ENCODE assay signal across 1 cellular context in the genomic region with DNA sequence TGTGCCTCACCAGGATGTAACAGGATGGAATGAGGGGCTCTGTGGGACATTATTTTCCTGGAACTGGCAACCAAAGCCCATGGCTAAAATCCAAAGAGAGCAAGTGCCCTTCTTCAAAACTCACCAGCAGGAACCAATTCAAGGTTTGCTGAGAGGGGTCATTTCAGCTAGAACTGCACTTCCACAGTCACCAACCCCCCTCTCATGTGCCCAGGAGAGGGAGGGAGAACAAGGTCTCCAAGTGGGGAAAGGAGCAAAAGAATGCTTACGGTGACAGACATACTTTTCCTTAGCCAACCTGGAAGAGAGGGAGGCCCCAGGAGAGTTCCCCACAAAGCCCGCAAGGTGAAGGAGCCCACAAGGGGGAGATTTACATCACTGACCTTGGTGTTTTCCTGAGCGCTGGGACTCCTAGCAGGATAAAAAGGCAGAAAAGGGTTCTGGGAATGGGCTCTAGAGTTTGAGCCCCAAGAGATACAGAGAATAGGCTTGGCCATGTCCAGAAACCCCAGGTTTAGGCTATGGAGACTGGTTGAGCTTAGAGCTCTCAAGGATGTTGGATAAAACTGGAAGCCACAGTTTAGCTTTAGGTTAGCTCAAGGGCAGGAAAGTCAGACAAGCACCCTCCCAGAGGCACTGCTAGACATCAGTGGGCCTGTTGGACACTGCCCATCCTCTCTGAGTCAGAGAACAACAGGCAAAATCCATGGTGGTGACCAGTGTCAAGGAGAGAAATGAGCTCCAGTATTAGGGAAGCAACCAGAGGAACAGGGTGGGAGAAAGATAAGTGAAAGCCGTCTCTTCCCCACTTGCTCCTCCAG.
TF ChIP-seq lines count a peak whose summit lies in the region.

No MANE protein-coding gene starts in this region.

TF ChIP-seq in WTC11, 78 proteins besides CTCF, POLR2A, EP300 and RAD21 (continued from another document):
- TF ChIP-seq, protein P1, sequence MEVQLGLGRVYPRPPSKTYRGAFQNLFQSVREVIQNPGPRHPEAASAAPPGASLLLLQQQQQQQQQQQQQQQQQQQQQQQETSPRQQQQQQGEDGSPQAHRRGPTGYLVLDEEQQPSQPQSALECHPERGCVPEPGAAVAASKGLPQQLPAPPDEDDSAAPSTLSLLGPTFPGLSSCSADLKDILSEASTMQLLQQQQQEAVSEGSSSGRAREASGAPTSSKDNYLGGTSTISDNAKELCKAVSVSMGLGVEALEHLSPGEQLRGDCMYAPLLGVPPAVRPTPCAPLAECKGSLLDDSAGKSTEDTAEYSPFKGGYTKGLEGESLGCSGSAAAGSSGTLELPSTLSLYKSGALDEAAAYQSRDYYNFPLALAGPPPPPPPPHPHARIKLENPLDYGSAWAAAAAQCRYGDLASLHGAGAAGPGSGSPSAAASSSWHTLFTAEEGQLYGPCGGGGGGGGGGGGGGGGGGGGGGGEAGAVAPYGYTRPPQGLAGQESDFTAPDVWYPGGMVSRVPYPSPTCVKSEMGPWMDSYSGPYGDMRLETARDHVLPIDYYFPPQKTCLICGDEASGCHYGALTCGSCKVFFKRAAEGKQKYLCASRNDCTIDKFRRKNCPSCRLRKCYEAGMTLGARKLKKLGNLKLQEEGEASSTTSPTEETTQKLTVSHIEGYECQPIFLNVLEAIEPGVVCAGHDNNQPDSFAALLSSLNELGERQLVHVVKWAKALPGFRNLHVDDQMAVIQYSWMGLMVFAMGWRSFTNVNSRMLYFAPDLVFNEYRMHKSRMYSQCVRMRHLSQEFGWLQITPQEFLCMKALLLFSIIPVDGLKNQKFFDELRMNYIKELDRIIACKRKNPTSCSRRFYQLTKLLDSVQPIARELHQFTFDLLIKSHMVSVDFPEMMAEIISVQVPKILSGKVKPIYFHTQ (CRISPR knock-in tag; IDR thresholded peaks at IDR 0.05) = no peak
- no peak for TF ChIP-seq ZNF425 (CRISPR knock-in tag; conservative IDR thresholded peaks at IDR 0.05)
- TF ChIP-seq, protein P2, sequence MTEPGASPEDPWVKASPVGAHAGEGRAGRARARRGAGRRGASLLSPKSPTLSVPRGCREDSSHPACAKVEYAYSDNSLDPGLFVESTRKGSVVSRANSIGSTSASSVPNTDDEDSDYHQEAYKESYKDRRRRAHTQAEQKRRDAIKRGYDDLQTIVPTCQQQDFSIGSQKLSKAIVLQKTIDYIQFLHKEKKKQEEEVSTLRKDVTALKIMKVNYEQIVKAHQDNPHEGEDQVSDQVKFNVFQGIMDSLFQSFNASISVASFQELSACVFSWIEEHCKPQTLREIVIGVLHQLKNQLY (CRISPR knock-in tag; IDR thresholded peaks at IDR 0.05) = no peak
- no peak for TF ChIP-seq ZNF317 (CRISPR knock-in tag; IDR thresholded peaks at IDR 0.05; ENCODE audit: borderline replicate concordance, low read depth)
- TF ChIP-seq JAZF1 (CRISPR knock-in tag; IDR thresholded peaks at IDR 0.05) = no peak
- TF ChIP-seq IRF2 (CRISPR knock-in tag; IDR thresholded peaks at IDR 0.05; ENCODE audit: borderline replicate concordance, low read depth) = no peak
- TF ChIP-seq, protein P3, sequence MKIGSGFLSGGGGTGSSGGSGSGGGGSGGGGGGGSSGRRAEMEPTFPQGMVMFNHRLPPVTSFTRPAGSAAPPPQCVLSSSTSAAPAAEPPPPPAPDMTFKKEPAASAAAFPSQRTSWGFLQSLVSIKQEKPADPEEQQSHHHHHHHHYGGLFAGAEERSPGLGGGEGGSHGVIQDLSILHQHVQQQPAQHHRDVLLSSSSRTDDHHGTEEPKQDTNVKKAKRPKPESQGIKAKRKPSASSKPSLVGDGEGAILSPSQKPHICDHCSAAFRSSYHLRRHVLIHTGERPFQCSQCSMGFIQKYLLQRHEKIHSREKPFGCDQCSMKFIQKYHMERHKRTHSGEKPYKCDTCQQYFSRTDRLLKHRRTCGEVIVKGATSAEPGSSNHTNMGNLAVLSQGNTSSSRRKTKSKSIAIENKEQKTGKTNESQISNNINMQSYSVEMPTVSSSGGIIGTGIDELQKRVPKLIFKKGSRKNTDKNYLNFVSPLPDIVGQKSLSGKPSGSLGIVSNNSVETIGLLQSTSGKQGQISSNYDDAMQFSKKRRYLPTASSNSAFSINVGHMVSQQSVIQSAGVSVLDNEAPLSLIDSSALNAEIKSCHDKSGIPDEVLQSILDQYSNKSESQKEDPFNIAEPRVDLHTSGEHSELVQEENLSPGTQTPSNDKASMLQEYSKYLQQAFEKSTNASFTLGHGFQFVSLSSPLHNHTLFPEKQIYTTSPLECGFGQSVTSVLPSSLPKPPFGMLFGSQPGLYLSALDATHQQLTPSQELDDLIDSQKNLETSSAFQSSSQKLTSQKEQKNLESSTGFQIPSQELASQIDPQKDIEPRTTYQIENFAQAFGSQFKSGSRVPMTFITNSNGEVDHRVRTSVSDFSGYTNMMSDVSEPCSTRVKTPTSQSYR (CRISPR knock-in tag; IDR thresholded peaks at IDR 0.05) = no peak
- TF ChIP-seq EMX1 (CRISPR knock-in tag; IDR thresholded peaks at IDR 0.05) = no peak
- TF ChIP-seq, protein P4, sequence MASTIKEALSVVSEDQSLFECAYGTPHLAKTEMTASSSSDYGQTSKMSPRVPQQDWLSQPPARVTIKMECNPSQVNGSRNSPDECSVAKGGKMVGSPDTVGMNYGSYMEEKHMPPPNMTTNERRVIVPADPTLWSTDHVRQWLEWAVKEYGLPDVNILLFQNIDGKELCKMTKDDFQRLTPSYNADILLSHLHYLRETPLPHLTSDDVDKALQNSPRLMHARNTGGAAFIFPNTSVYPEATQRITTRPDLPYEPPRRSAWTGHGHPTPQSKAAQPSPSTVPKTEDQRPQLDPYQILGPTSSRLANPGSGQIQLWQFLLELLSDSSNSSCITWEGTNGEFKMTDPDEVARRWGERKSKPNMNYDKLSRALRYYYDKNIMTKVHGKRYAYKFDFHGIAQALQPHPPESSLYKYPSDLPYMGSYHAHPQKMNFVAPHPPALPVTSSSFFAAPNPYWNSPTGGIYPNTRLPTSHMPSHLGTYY (CRISPR knock-in tag; IDR thresholded peaks at IDR 0.05) = no peak
- TF ChIP-seq ZNF232 (CRISPR knock-in tag; IDR thresholded peaks at IDR 0.05) = no peak
- TF ChIP-seq NR3C1 (CRISPR knock-in tag; conservative IDR thresholded peaks at IDR 0.05; ENCODE audit: low read depth) = no peak
- TF ChIP-seq E2F1 (CRISPR knock-in tag; IDR thresholded peaks at IDR 0.05) = no peak
